Comparison of ENCODE assay signal across 13 cellular contexts in the genomic region with DNA sequence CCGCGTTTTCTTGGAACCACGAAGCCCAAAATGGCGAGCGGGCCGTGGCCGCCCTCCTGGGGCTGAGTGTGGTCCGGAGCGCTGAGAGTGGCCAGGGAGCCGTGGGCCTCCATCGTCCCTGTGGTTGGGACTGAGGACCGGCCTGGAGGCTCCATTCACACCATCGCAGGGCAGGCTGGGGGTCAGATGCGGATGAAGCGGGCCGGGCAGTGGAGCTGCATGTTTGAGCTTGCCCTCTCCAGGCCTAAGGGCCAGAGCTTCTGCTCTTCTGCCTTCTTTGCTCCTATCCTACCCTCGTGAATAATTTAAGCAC. TPM values are rescaled to one million over a fixed set of nuclear protein-coding genes. Genes with fewer than 3 reads are reported as not detected.
DNase-seq lines count a peak whose midpoint lies in the region; ATAC-seq and TF ChIP-seq lines count a peak whose summit lies in the region.
"Had no signal": no experiment of that assay in that cellular context is flagged by ENCODE, and none has a peak within 500 bp of the region (broad histone marks: within the 10 kb centered on the region; RNA-seq: fewer than 3 reads in every experiment).

No MANE protein-coding gene starts in this region.

- intact Hi-C loops in CD14-positive monocyte (cut with micrococcal nuclease), result no loop called here
- intact Hi-C loops in activated CD4-positive, alpha-beta T cell treated with anti-CD3 and anti-CD28 coated beads, Interleukin-2, amount 10 ng/mL, durations not matched to agents 24 days and 14 days (cut with micrococcal nuclease), result no loop called here

- H3K36me3 Mint-ChIP-seq in CD14-positive monocyte, result peaks cover 3 to 7% of the 10 kb centered on the region in 2 donors
- no peaks in the 10 kb centered on the region for H3K36me3 Mint-ChIP-seq in natural killer cell treated with Interleukin-12 subunit alpha and Interleukin-12 subunit beta and Interleukin-15 and Interleukin-18, amount 100 ng/mL, for 72 hours
- peaks cover 2% of the 10 kb centered on the region for H3K36me3 Mint-ChIP-seq in activated CD4-positive, alpha-beta T cell treated with anti-CD3 and anti-CD28 coated beads, Interleukin-2, amount 10 ng/mL, durations not matched to agents 24 days and 14 days (ENCODE audit: low read depth)

- no peak overlapping the region for H3K27ac Mint-ChIP-seq in CD14-positive monocyte
- peak overlapping the region in 1 of 2 donors; percentile 49 for H3K27ac Mint-ChIP-seq in natural killer cell treated with Interleukin-12 subunit alpha and Interleukin-12 subunit beta and Interleukin-15 and Interleukin-18, amount 100 ng/mL, for 72 hours
- no peak overlapping the region for H3K27ac Mint-ChIP-seq in activated CD4-positive, alpha-beta T cell treated with anti-CD3 and anti-CD28 coated beads, Interleukin-2, amount 10 ng/mL, durations not matched to agents 24 days and 14 days

- no peak overlapping the region for H3K27ac ChIP-seq in HUES6 (ENCODE audit: low read depth, low read length)
- H3K27ac ChIP-seq in duodenal mucosa (ENCODE audit: low read depth, low read length), result no peak overlapping the region
- H3K27ac ChIP-seq: cardiac muscle cell had no signal

- no peak for TF ChIP-seq CTCF in CD14-positive monocyte (IDR thresholded peaks at IDR 0.05)

- no peaks in the 10 kb centered on the region for H3K9me3 ChIP-seq in HUES6 (ENCODE audit: control insufficient read depth, insufficient read depth, low read depth, low read length)
- no peaks in the 10 kb centered on the region for H3K9me3 ChIP-seq in duodenal mucosa (ENCODE audit: control insufficient read depth in 1 of 2, low read length in 2 of 2)
- H3K9me3 ChIP-seq: BE2C had no signal

- H3K9ac ChIP-seq in HUES6 (ENCODE audit: low read length) (no peak overlapping the region), duodenal mucosa (ENCODE audit: low read depth in 1 of 2, low read length in 2 of 2) (no peak overlapping the region)

- H3K4me1 ChIP-seq in HUES6 (ENCODE audit: control insufficient read depth, insufficient read depth, low read length) (peaks cover 31% of the 10 kb centered on the region), duodenal mucosa (ENCODE audit: control insufficient read depth in 1 of 2, insufficient read depth in 2 of 2, low read length in 2 of 2) (peaks cover 0 to 11% of the 10 kb centered on the region in 2 donors)

- H3K9me3 Mint-ChIP-seq in CD14-positive monocyte, result peaks cover 0 to 20% (median 8%) of the 10 kb centered on the region in 7 donors
- H3K9me3 Mint-ChIP-seq in natural killer cell treated with Interleukin-12 subunit alpha and Interleukin-12 subunit beta and Interleukin-15 and Interleukin-18, amount 100 ng/mL, for 72 hours, result no peaks in the 10 kb centered on the region
- no peaks in the 10 kb centered on the region for H3K9me3 Mint-ChIP-seq in activated CD4-positive, alpha-beta T cell treated with anti-CD3 and anti-CD28 coated beads, Interleukin-2, amount 10 ng/mL, durations not matched to agents 24 days and 14 days

- H3K4me3 ChIP-seq in HUES6 (ENCODE audit: low read depth, low read length), result peak overlapping the region; percentile 50
- peak overlapping the region; percentile 12 to 16 for H3K4me3 ChIP-seq in duodenal mucosa (ENCODE audit: low read depth in 1 of 2, low read length in 2 of 2)

- no peak for ATAC-seq in natural killer cell treated with Interleukin-12 subunit alpha and Interleukin-12 subunit beta and Interleukin-15 and Interleukin-18, amount 100 ng/mL, for 72 hours
- no peak for ATAC-seq in HG03520 (IDR thresholded peaks at IDR 0.05; ENCODE audit: unreplicated experiment)

- peaks cover 100% of the 10 kb centered on the region for H3K27me3 ChIP-seq in HUES6 (ENCODE audit: control insufficient read depth, insufficient read depth, low read length)
- H3K27me3 ChIP-seq in duodenal mucosa (ENCODE audit: control insufficient read depth in 1 of 2, insufficient read depth in 2 of 2, low read length in 2 of 2), result peaks cover 75 to 77% of the 10 kb centered on the region in 2 donors
- H3K27me3 ChIP-seq: BE2C had no signal

- DNase-seq in CD14-positive monocyte (ENCODE audit: low spot score) (no peak), SKM-1 (lab: John Stamatoyannopoulos, UW; ENCODE audit: unreplicated experiment) (no peak)
- no peak for DNase-seq in natural killer cell treated with Interleukin-12 subunit alpha and Interleukin-12 subunit beta and Interleukin-15 and Interleukin-18, amount 100 ng/mL, for 72 hours (ENCODE audit: low spot score)
- no peak for DNase-seq in activated CD4-positive, alpha-beta T cell treated with anti-CD3 and anti-CD28 coated beads, Interleukin-2, amount 10 ng/mL, durations not matched to agents 24 days and 14 days
- no peak for DNase-seq in stimulated activated CD4-positive, alpha-beta T cell treated with anti-CD3 and anti-CD28 coated beads, Interleukin-4, amount 100 ng/mL, for 4 hours
- DNase-seq: BE2C, kidney glomerular epithelial cell, NCI-H2107, T-helper 9 cell had no signal

- no peaks in the 10 kb centered on the region for H3K36me3 ChIP-seq in HUES6 (ENCODE audit: control insufficient read depth, insufficient read depth, low read length)
- H3K36me3 ChIP-seq in duodenal mucosa (ENCODE audit: control insufficient read depth in 1 of 2, insufficient read depth in 2 of 2, low read length in 2 of 2), result no peaks in the 10 kb centered on the region
- H3K36me3 ChIP-seq: cardiac muscle cell had no signal

- H3K27me3 Mint-ChIP-seq in CD14-positive monocyte (ENCODE audit: low read depth in 3 of 3), result peaks cover 57 to 73% (median 72%) of the 10 kb centered on the region in 3 donors
- H3K27me3 Mint-ChIP-seq in natural killer cell treated with Interleukin-12 subunit alpha and Interleukin-12 subunit beta and Interleukin-15 and Interleukin-18, amount 100 ng/mL, for 72 hours, result peaks cover 20 to 39% of the 10 kb centered on the region in 2 donors
- H3K27me3 Mint-ChIP-seq in activated CD4-positive, alpha-beta T cell treated with anti-CD3 and anti-CD28 coated beads, Interleukin-2, amount 10 ng/mL, durations not matched to agents 24 days and 14 days, result peaks cover 76% of the 10 kb centered on the region

- H3K4me3 Mint-ChIP-seq in CD14-positive monocyte, result peak overlapping the region; percentile 71 to 83
- H3K4me3 Mint-ChIP-seq in natural killer cell treated with Interleukin-12 subunit alpha and Interleukin-12 subunit beta and Interleukin-15 and Interleukin-18, amount 100 ng/mL, for 72 hours, result peak overlapping the region; percentile 54
- no peak overlapping the region for H3K4me3 Mint-ChIP-seq in activated CD4-positive, alpha-beta T cell treated with anti-CD3 and anti-CD28 coated beads, Interleukin-2, amount 10 ng/mL, durations not matched to agents 24 days and 14 days

- H3K4me1 Mint-ChIP-seq in CD14-positive monocyte, result peaks cover 31% of the 10 kb centered on the region
- peaks cover 0 to 7% of the 10 kb centered on the region in 2 donors for H3K4me1 Mint-ChIP-seq in natural killer cell treated with Interleukin-12 subunit alpha and Interleukin-12 subunit beta and Interleukin-15 and Interleukin-18, amount 100 ng/mL, for 72 hours (ENCODE audit: low read depth in 2 of 2)
- no peaks in the 10 kb centered on the region for H3K4me1 Mint-ChIP-seq in activated CD4-positive, alpha-beta T cell treated with anti-CD3 and anti-CD28 coated beads, Interleukin-2, amount 10 ng/mL, durations not matched to agents 24 days and 14 days

RNA-seq across cellular contexts. Expression of gene POLG, which starts 44.8 kb away (rescaled TPM):
- polyA plus RNA-seq in CD14-positive monocyte, result 10 to 100 TPM; 19.2 to 21.6 TPM
- total RNA-seq in natural killer cell treated with Interleukin-12 subunit alpha and Interleukin-12 subunit beta and Interleukin-15 and Interleukin-18, amount 100 ng/mL, for 72 hours, result 100 to 1,000 TPM; 169 to 184 TPM
- total RNA-seq in activated CD4-positive, alpha-beta T cell treated with anti-CD3 and anti-CD28 coated beads, Interleukin-2, amount 10 ng/mL, durations not matched to agents 24 days and 14 days, result 124 and 134 TPM in 2 replicates
